ENCODE assay signal across 1 cellular context in genomic region chr4:108571027-108571569, GRCh38.
TF ChIP-seq lines count a peak whose summit lies in the region.

No MANE protein-coding gene starts in this region.

TF ChIP-seq in HepG2, 621 proteins besides CTCF, POLR2A, EP300 and RAD21:
- TF ChIP-seq, protein P1, sequence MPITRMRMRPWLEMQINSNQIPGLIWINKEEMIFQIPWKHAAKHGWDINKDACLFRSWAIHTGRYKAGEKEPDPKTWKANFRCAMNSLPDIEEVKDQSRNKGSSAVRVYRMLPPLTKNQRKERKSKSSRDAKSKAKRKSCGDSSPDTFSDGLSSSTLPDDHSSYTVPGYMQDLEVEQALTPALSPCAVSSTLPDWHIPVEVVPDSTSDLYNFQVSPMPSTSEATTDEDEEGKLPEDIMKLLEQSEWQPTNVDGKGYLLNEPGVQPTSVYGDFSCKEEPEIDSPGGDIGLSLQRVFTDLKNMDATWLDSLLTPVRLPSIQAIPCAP (CRISPR knock-in tag; IDR thresholded peaks at IDR 0.05; ENCODE audit: low read depth): no peak
- TF ChIP-seq JUN (CRISPR knock-in tag; IDR thresholded peaks at IDR 0.05): no peak
- TF ChIP-seq CEBPB (IDR thresholded peaks at IDR 0.05; ENCODE audit: borderline replicate concordance, low read depth, low read length): peak; percentile 15; the same call in 1 of the 2 replicates
- TF ChIP-seq, protein P2, sequence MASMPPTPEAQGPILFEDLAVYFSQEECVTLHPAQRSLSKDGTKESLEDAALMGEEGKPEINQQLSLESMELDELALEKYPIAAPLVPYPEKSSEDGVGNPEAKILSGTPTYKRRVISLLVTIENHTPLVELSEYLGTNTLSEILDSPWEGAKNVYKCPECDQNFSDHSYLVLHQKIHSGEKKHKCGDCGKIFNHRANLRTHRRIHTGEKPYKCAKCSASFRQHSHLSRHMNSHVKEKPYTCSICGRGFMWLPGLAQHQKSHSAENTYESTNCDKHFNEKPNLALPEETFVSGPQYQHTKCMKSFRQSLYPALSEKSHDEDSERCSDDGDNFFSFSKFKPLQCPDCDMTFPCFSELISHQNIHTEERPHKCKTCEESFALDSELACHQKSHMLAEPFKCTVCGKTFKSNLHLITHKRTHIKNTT (CRISPR knock-in tag; IDR thresholded peaks at IDR 0.05): no peak
- no peak for TF ChIP-seq REPIN1 (CRISPR knock-in tag; IDR thresholded peaks at IDR 0.05; ENCODE audit: borderline replicate concordance, low read depth)
- no peak for TF ChIP-seq THAP11 (CRISPR knock-in tag; IDR thresholded peaks at IDR 0.05)
- no peak for TF ChIP-seq ZNF282 (IDR thresholded peaks at IDR 0.05; ENCODE audit: partially characterized antibody)
